ENCODE assay signal across 30 cellular contexts in genomic region chr12:83198291-83198690, GRCh38.
"Had no signal": no experiment of that assay in that cellular context is flagged by ENCODE, and none has a peak within 500 bp of the region (broad histone marks: within the 10 kb centered on the region; RNA-seq: fewer than 3 reads in every experiment).

No MANE protein-coding gene starts in this region.

- H3K4me1 Mint-ChIP-seq: activated CD4-positive, alpha-beta T cell treated with anti-CD3 and anti-CD28 coated beads, Interleukin-2, amount 10 ng/mL, durations not matched to agents 24 days and 14 days; activated CD8-positive, alpha-beta memory T cell treated with anti-CD3 and anti-CD28 coated beads, Interleukin-2, amount 10 ng/mL, durations not matched to agents 7 days and 5 days; activated naive CD8-positive, alpha-beta T cell treated with anti-CD3 and anti-CD28 coated beads, Interleukin-2, amount 50 U/mL, for 24 hours; naive thymus-derived CD4-positive, alpha-beta T cell; stimulated activated naive B cell treated with anti-CD40 and anti-IgM and Interleukin-4, amounts not matched to agents 10 μg/mL and 1 μg/mL and 100 μg/mL, for 72 hours had no signal

- H3K36me3 ChIP-seq: brain microvascular endothelial cell, lower lobe of right lung, uterus had no signal

- H3K36me3 Mint-ChIP-seq: activated CD8-positive, alpha-beta memory T cell treated with anti-CD3 and anti-CD28 coated beads, Interleukin-2, amount 10 ng/mL, durations not matched to agents 7 days and 5 days; naive thymus-derived CD4-positive, alpha-beta T cell; stimulated activated naive B cell treated with anti-CD40 and anti-IgM and Interleukin-4, amounts not matched to agents 10 μg/mL and 1 μg/mL and 100 μg/mL, for 72 hours had no signal

- H3K4me3 ChIP-seq: lower lobe of right lung, testis, uterus had no signal

- H3K4me1 ChIP-seq: lower lobe of right lung, testis, uterus had no signal

- H3K27me3 Mint-ChIP-seq: activated CD4-positive, alpha-beta T cell treated with anti-CD3 and anti-CD28 coated beads, Interleukin-2, amount 10 ng/mL, durations not matched to agents 24 days and 14 days; activated CD8-positive, alpha-beta memory T cell treated with anti-CD3 and anti-CD28 coated beads, Interleukin-2, amount 10 ng/mL, durations not matched to agents 7 days and 5 days; activated naive CD8-positive, alpha-beta T cell treated with anti-CD3 and anti-CD28 coated beads, Interleukin-2, amount 50 U/mL, for 24 hours; naive thymus-derived CD4-positive, alpha-beta T cell; stimulated activated naive B cell treated with anti-CD40 and anti-IgM and Interleukin-4, amounts not matched to agents 10 μg/mL and 1 μg/mL and 100 μg/mL, for 72 hours had no signal

- ATAC-seq: activated CD4-positive, CD25-positive, alpha-beta regulatory T cell treated with anti-CD3 and anti-CD28 coated beads, Interleukin-2, amount 50 U/mL, for 24 hours; activated CD8-positive, alpha-beta memory T cell treated with anti-CD3 and anti-CD28 coated beads, Interleukin-2, amount 10 ng/mL, durations not matched to agents 7 days and 5 days; activated CD8-positive, alpha-beta T cell treated with anti-CD3 and anti-CD28 coated beads for 36 hours; activated naive CD8-positive, alpha-beta T cell treated with anti-CD3 and anti-CD28 coated beads, Interleukin-2, amount 50 U/mL, for 24 hours; esophagus mucosa; lower lobe of right lung; naive thymus-derived CD4-positive, alpha-beta T cell; sciatic nerve; stimulated activated naive B cell treated with anti-CD40 and anti-IgM and Interleukin-4, amounts not matched to agents 10 μg/mL and 1 μg/mL and 100 μg/mL, for 72 hours; T-helper 17 cell had no signal

- H3K9me3 Mint-ChIP-seq: activated CD4-positive, alpha-beta T cell treated with anti-CD3 and anti-CD28 coated beads, Interleukin-2, amount 10 ng/mL, durations not matched to agents 24 days and 14 days; activated CD8-positive, alpha-beta T cell treated with anti-CD3 and anti-CD28 coated beads for 36 hours; activated naive CD8-positive, alpha-beta T cell treated with anti-CD3 and anti-CD28 coated beads, Interleukin-2, amount 50 U/mL, for 24 hours; dendritic cell treated with granulocyte-macrophage colony-stimulating factor and Interleukin-4, amounts not matched to agents 40 ng/mL and 50 ng/mL, for 4 days had no signal

- H3K27ac ChIP-seq: brain microvascular endothelial cell, lower lobe of right lung, testis, uterus had no signal

- H3K4me3 Mint-ChIP-seq: activated CD4-positive, alpha-beta T cell treated with anti-CD3 and anti-CD28 coated beads, Interleukin-2, amount 10 ng/mL, durations not matched to agents 24 days and 14 days; activated CD8-positive, alpha-beta memory T cell treated with anti-CD3 and anti-CD28 coated beads, Interleukin-2, amount 10 ng/mL, durations not matched to agents 7 days and 5 days; activated CD8-positive, alpha-beta T cell treated with anti-CD3 and anti-CD28 coated beads for 36 hours; activated naive CD8-positive, alpha-beta T cell treated with anti-CD3 and anti-CD28 coated beads, Interleukin-2, amount 50 U/mL, for 24 hours; dendritic cell treated with granulocyte-macrophage colony-stimulating factor and Interleukin-4, amounts not matched to agents 40 ng/mL and 50 ng/mL, for 4 days; naive thymus-derived CD4-positive, alpha-beta T cell; stimulated activated naive B cell treated with anti-CD40 and anti-IgM and Interleukin-4, amounts not matched to agents 10 μg/mL and 1 μg/mL and 100 μg/mL, for 72 hours; T-helper 17 cell had no signal

- H3K9me3 ChIP-seq: lower lobe of right lung, testis, uterus had no signal

- H3K27me3 ChIP-seq: brain microvascular endothelial cell, testis, uterus had no signal

- H3K27ac Mint-ChIP-seq: activated CD4-positive, alpha-beta T cell treated with anti-CD3 and anti-CD28 coated beads, Interleukin-2, amount 10 ng/mL, durations not matched to agents 24 days and 14 days; activated CD8-positive, alpha-beta memory T cell treated with anti-CD3 and anti-CD28 coated beads, Interleukin-2, amount 10 ng/mL, durations not matched to agents 7 days and 5 days; activated CD8-positive, alpha-beta T cell treated with anti-CD3 and anti-CD28 coated beads for 36 hours; activated naive CD8-positive, alpha-beta T cell treated with anti-CD3 and anti-CD28 coated beads, Interleukin-2, amount 50 U/mL, for 24 hours; dendritic cell treated with granulocyte-macrophage colony-stimulating factor and Interleukin-4, amounts not matched to agents 40 ng/mL and 50 ng/mL, for 4 days; naive thymus-derived CD4-positive, alpha-beta T cell; stimulated activated naive B cell treated with anti-CD40 and anti-IgM and Interleukin-4, amounts not matched to agents 10 μg/mL and 1 μg/mL and 100 μg/mL, for 72 hours; T-helper 17 cell had no signal

- DNase-seq: activated CD4-positive, alpha-beta T cell treated with anti-CD3 and anti-CD28 coated beads, Interleukin-2, amount 10 ng/mL, durations not matched to agents 24 days and 14 days; activated CD8-positive, alpha-beta memory T cell treated with anti-CD3 and anti-CD28 coated beads, Interleukin-2, amount 10 ng/mL, durations not matched to agents 7 days and 5 days; activated CD8-positive, alpha-beta T cell treated with anti-CD3 and anti-CD28 coated beads for 36 hours; activated gamma-delta T cell; activated naive CD4-positive, alpha-beta T cell treated with anti-CD3 and anti-CD28 coated beads, Interleukin-2, amount 50 U/mL, for 16 hours; activated naive CD8-positive, alpha-beta T cell treated with anti-CD3 and anti-CD28 coated beads, Interleukin-2, amount 50 U/mL, for 24 hours; activated T-cell treated with anti-CD3 and anti-CD28 coated beads for 4 hours; anterior cingulate cortex; brain microvascular endothelial cell; caudate nucleus; effector memory CD4-positive, alpha-beta T cell; foreskin melanocyte; glutamatergic neuron; hippocampal formation; lower lobe of right lung; naive thymus-derived CD4-positive, alpha-beta T cell; posterior cingulate gyrus; small intestine; stimulated activated CD4-positive, alpha-beta T cell treated with anti-CD3 and anti-CD28 coated beads, Interleukin-15, amount 100 ng/mL, for 24 hours; stimulated activated CD4-positive, alpha-beta T cell treated with anti-CD3 and anti-CD28 coated beads, Interleukin-2, amount 100 ng/mL, for 48 hours; stimulated activated CD8-positive, alpha-beta memory T cell treated with anti-CD3 and anti-CD28 coated beads, Interleukin-4, amount 100 ng/mL, for 48 hours; stimulated activated naive B cell treated with anti-CD40 and anti-IgM and Interleukin-4, amounts not matched to agents 10 μg/mL and 1 μg/mL and 100 μg/mL, for 72 hours; T-helper 17 cell; testis; trophoblast cell; uterus had no signal
